ENCODE assay signal across 9 cellular contexts in the genomic region with DNA sequence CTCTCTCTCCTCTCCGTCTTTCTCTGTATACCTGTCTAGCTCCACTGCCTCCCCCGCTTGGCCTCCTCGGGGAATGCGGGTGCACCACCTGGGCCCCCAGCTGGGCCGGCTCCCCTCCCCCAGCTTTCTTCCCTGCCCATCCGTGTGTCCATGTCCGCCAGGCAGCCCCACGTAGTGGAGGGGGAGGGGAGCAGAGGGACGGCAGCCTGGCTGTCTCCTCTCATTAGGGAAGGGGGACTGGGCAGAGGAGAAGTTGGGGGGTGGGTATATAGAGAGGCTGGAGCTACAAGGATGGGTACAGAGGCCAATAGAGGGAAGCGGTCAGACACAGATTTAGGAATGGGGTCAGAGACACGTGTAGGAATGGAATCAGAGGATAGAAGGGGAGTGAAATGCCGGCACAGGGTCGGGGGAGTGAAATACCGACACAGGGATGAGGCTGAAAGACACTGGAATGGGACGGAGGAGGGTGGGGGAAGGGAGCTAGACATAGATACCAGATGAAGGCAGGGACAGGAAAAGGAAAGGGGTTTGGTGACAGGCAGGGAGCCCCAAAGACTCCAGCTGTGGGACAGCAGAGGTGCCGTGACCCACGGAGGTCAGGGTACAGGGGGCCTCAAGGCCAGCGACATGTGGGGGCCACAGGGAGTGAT. TPM values are rescaled to one million over a fixed set of nuclear protein-coding genes. Genes with fewer than 3 reads are reported as not detected.
DNase-seq lines count a peak whose midpoint lies in the region; ATAC-seq and TF ChIP-seq lines count a peak whose summit lies in the region.
"Had no signal": no experiment of that assay in that cellular context is flagged by ENCODE, and none has a peak within 500 bp of the region (broad histone marks: within the 10 kb centered on the region; RNA-seq: fewer than 3 reads in every experiment).

No MANE protein-coding gene starts in this region.

- intact Hi-C loops in heart left ventricle (cut with DNase I), result loop anchor here in 7 of 10 donors (1.0 to 10.0 kb wide), 6 partner anchors 20 to 164 kb away; a partner anchor contains a TSS
- intact Hi-C loops in ovary (cut with DNase I), result no loop called here

- H3K27ac ChIP-seq in BLaER1 (peak overlapping the region; percentile 99), WERI-Rb-1 (peak overlapping the region; percentile 96), heart left ventricle (peak overlapping the region; percentile 57 to 100 (median 98)), ovary (peak overlapping the region; percentile 88 to 93)

- H3K36me3 ChIP-seq in BLaER1 (peaks cover 11% of the 10 kb centered on the region; the same call in 1 of the 2 replicates), WERI-Rb-1 (peaks cover 9% of the 10 kb centered on the region), heart left ventricle (peaks cover 0 to 9% (median 0%) of the 10 kb centered on the region in 9 donors), ovary (no peaks in the 10 kb centered on the region)

- TF ChIP-seq POLR2A in heart left ventricle (IDR thresholded peaks at IDR 0.05), result no peak
- TF ChIP-seq POLR2A in ovary (IDR thresholded peaks at IDR 0.05), result no peak

- peak overlapping the region; percentile 98 for H3K9ac ChIP-seq in BLaER1

- H3K27me3 ChIP-seq in BLaER1, result no peaks in the 10 kb centered on the region
- H3K27me3 ChIP-seq in WERI-Rb-1 (ENCODE audit: insufficient read depth, low read depth, severe bottlenecking), result no peaks in the 10 kb centered on the region
- no peaks in the 10 kb centered on the region for H3K27me3 ChIP-seq in heart left ventricle
- H3K27me3 ChIP-seq in ovary, result no peaks in the 10 kb centered on the region

- H3K4me3 ChIP-seq in BLaER1 (peak overlapping the region; percentile 99), WERI-Rb-1 (ENCODE audit: low read depth, low read length) (peak overlapping the region; percentile 94), heart left ventricle (peak overlapping the region in 10 of 12 donors; percentile 86 to 100 (median 99)), ovary (peak overlapping the region; percentile 100)

- no peak for TF ChIP-seq EP300 in ovary (IDR thresholded peaks at IDR 0.05)

- DNase-seq in WERI-Rb-1 (peak; percentile 77), heart left ventricle (peak in 3 of 5 donors; percentile 32 to 62 (median 46)), ovary (peak; percentile 63 to 76 (median 72)), HT-29 (ENCODE audit: low spot score) (no peak), DMS 273 treated with DMSO at 0.1 percent for 48 hours (lab: John Stamatoyannopoulos, UW) (no peak), NCI-H146 (lab: John Stamatoyannopoulos, UW) (no peak), amniotic stem cell (lab: John Stamatoyannopoulos, UW) (no peak)
- DNase-seq: stimulated activated CD4-positive, alpha-beta T cell treated with anti-CD3 and anti-CD28 coated beads, Interleukin-4, amount 100 ng/mL, for 24 hours had no signal

- no peak for TF ChIP-seq CTCF in WERI-Rb-1 (IDR thresholded peaks at IDR 0.05; ENCODE audit: low read depth, low read length)
- no peak for TF ChIP-seq CTCF in heart left ventricle (IDR thresholded peaks at IDR 0.05)
- TF ChIP-seq CTCF in ovary (IDR thresholded peaks at IDR 0.05), result no peak

- H3K4me2 ChIP-seq in BLaER1, result peak overlapping the region; percentile 99

- no peaks in the 10 kb centered on the region for H3K9me3 ChIP-seq in BLaER1
- no peaks in the 10 kb centered on the region for H3K9me3 ChIP-seq in WERI-Rb-1 (ENCODE audit: severe bottlenecking)
- H3K9me3 ChIP-seq in heart left ventricle, result no peaks in the 10 kb centered on the region
- H3K9me3 ChIP-seq in ovary, result no peaks in the 10 kb centered on the region

- ATAC-seq in heart left ventricle, result no peak

- H4K20me1 ChIP-seq in BLaER1, result peaks cover 61% of the 10 kb centered on the region

- H3K4me1 ChIP-seq in BLaER1 (peaks cover 64% of the 10 kb centered on the region), heart left ventricle (peaks cover 15 to 72% (median 43%) of the 10 kb centered on the region in 12 donors), ovary (ENCODE audit: insufficient read depth) (peaks cover 6% of the 10 kb centered on the region)

- WGBS in heart left ventricle, 4 donors, result 20 to 25% (median 22%) methylated on average over 18 of the region's 18 CpGs
- 7 to 9% (median 8%) methylated on average over 18 of the region's 18 CpGs for WGBS in ovary, 3 donors

RNA-seq across cellular contexts. Expression of a gene that starts 2.8 kb away (rescaled TPM):
- total RNA-seq in heart left ventricle (10 to 100 TPM; 37.0 to 99.6 (median 57.6) TPM), ovary (100 to 1,000 TPM in 1 of 7 donors, 10 to 100 TPM in 6; 37.8 to 185 (median 71.8) TPM)
- polyA plus RNA-seq in heart left ventricle (10 to 100 TPM; 40.9 to 96.5 TPM), ovary (10 to 100 TPM; 40.3 to 76.3 TPM)
- 603 and 664 TPM in 2 replicates for total RNA-seq in HT-29 (2014; rRNA removed; shearing (Covaris generic))

RNA-seq across cellular contexts. Expression of a gene that starts 40.0 kb away (rescaled TPM):
- total RNA-seq in heart left ventricle (100 to 1,000 TPM in 4 of 9 donors, 10 to 100 TPM in 5; 50.9 to 160 (median 94.3) TPM), ovary (100 to 1,000 TPM in 2 of 7 donors, 10 to 100 TPM in 5; 18.4 to 419 (median 87.0) TPM)
- polyA plus RNA-seq in heart left ventricle (100 to 1,000 TPM in 1 of 2 donors, 10 to 100 TPM in 1; 55.3 to 126 TPM), ovary (10 to 100 TPM in 1 of 2 donors, 1 to 10 TPM in 1; 9.7 to 62.0 TPM)
- total RNA-seq in HT-29 (2014; rRNA removed; shearing (Covaris generic)), result 150 and 201 TPM in 2 replicates

RNA-seq across cellular contexts. Expression of a gene that starts 42.1 kb away (rescaled TPM):
- total RNA-seq in heart left ventricle (10 to 100 TPM; 32.2 to 58.8 (median 46.3) TPM), ovary (10 to 100 TPM; 23.5 to 63.9 (median 43.7) TPM)
- polyA plus RNA-seq in heart left ventricle (10 to 100 TPM; 41.3 to 79.9 TPM), ovary (10 to 100 TPM; 11.1 to 23.1 TPM)
- 467 and 469 TPM in 2 replicates for total RNA-seq in HT-29 (2014; rRNA removed; shearing (Covaris generic))

RNA-seq across cellular contexts. Expression of a gene that starts 56.7 kb away (rescaled TPM):
- total RNA-seq in heart left ventricle, result 100 to 1,000 TPM in 2 of 9 donors, 10 to 100 TPM in 5, 1 to 10 TPM in 2; 4.1 to 149 (median 25.7) TPM
- polyA plus RNA-seq in heart left ventricle, result 10 to 100 TPM; 33.2 to 35.7 TPM
- total RNA-seq in ovary, result 100 to 1,000 TPM; 138 to 799 (median 455) TPM
- 100 to 1,000 TPM; 124 to 934 TPM for polyA plus RNA-seq in ovary
- total RNA-seq in HT-29 (2014; rRNA removed; shearing (Covaris generic)), result 1.5 and 2.5 TPM in 2 replicates

Comparison
In these comparisons a context has a peak if more than half of its experiments do, and no peak if none do; other contexts are left out.
1. DNase-seq: peak in WERI-Rb-1 (single experiment), heart left ventricle (3 of 5) and ovary (5 of 5); none in HT-29 (single experiment), DMS 273 treated with DMSO at 0.1 percent for 48 hours (single experiment), NCI-H146 (single experiment) and amniotic stem cell (single experiment).
2. intact Hi-C loops: an anchor here in heart left ventricle (1.0 to 10.0 kb wide); none called in ovary.
3. Peak in every context shown above with its lines, with median percentiles within 50 percentile points of each other: H3K27ac ChIP-seq and H3K4me3 ChIP-seq.